Comparison of ENCODE assay signal across 8 cellular contexts in genomic region chr22:42169055-42169469, GRCh38. TPM values are rescaled to one million over a fixed set of nuclear protein-coding genes. Genes with fewer than 3 reads are reported as not detected.
A peak's percentile ranks its signal among the peaks of the same experiment; 100 is the strongest.
DNase-seq lines count a peak whose midpoint lies in the region; ATAC-seq and FAIRE-seq lines count a peak whose summit lies in the region.

No MANE protein-coding gene starts in this region.

- FAIRE-seq in HTR-8/SVneo (lab: Jason Lieb, UNC) = no peak

- no peak overlapping the region for H2BK120ac ChIP-seq in trophoblast cell (ENCODE audit: insufficient read depth, low read length, poor library complexity)

- H2AFZ ChIP-seq in trophoblast cell (ENCODE audit: insufficient read depth, low read length, poor library complexity) = no peak overlapping the region

- H3K23ac ChIP-seq in trophoblast cell (ENCODE audit: low read length) = no peak overlapping the region

- H3K9me3 ChIP-seq in trophoblast cell (ENCODE audit: insufficient read depth, low read depth, low read length) = no peaks in the 10 kb centered on the region

- no peak overlapping the region for H2AK5ac ChIP-seq in trophoblast cell (ENCODE audit: low read length)

- no peak overlapping the region for H2BK5ac ChIP-seq in trophoblast cell (ENCODE audit: low read depth, low read length, poor library complexity)

- ATAC-seq in HG02870 (IDR thresholded peaks at IDR 0.05; ENCODE audit: unreplicated experiment) = no peak

- no peak overlapping the region for H3K18ac ChIP-seq in trophoblast cell (ENCODE audit: low read length)

- H3K4me3 ChIP-seq in trophoblast cell (ENCODE audit: low read depth, low read length) = no peak overlapping the region

- DNase-seq in D341Med (ENCODE audit: low spot score) (peak; percentile 86), HTR-8/SVneo (ENCODE audit: insufficient read length, low spot score) (peak; percentile 84), SHP77 (lab: John Stamatoyannopoulos, UW) (peak; percentile 30 to 56), globus pallidus (ENCODE audit: low spot score) (peak; percentile 77), trophoblast cell (peak; percentile 54 to 83), ureter (ENCODE audit: low spot score) (peak; percentile 72)
- DNase-seq in activated gamma-delta T cell treated with anti-CD3 and anti-CD28 coated beads, Interleukin-2, amount 50 U/mL, for 16 hours (ENCODE audit: low read depth) = peak; percentile 59

- H4K12ac ChIP-seq in trophoblast cell (ENCODE audit: low read depth, low read length) = no peak overlapping the region

- no peak overlapping the region for H2BK12ac ChIP-seq in trophoblast cell (ENCODE audit: low read length)

- H3K27ac ChIP-seq in trophoblast cell (ENCODE audit: low read depth, low read length) = no peak overlapping the region

- no CpG with 5 or more reads among the region's 7 CpGs for WGBS in trophoblast cell (ENCODE audit: extremely low coverage, insufficient coverage, insufficient read length)

- no peaks in the 10 kb centered on the region for H3K79me2 ChIP-seq in trophoblast cell (ENCODE audit: control insufficient read depth, insufficient read depth, low read length, poor library complexity)

- no peak overlapping the region for H4K91ac ChIP-seq in trophoblast cell (ENCODE audit: low read depth, low read length)

- H3K79me1 ChIP-seq in trophoblast cell (ENCODE audit: low read length) = no peaks in the 10 kb centered on the region

- no peak overlapping the region for H3K4ac ChIP-seq in trophoblast cell (ENCODE audit: low read depth, low read length)

- H4K8ac ChIP-seq in trophoblast cell (ENCODE audit: low read depth, low read length) = no peak overlapping the region

- peaks cover 17 to 28% of the 10 kb centered on the region in 2 experiments for H3K36me3 ChIP-seq in trophoblast cell (ENCODE audit: control insufficient read depth in 1 of 2, insufficient read depth in 2 of 2, low read length in 2 of 2)

- H3K4me2 ChIP-seq in trophoblast cell (ENCODE audit: low read length) = no peak overlapping the region

- no peak overlapping the region for H3K9ac ChIP-seq in trophoblast cell (ENCODE audit: low read length)

- no peaks in the 10 kb centered on the region for H3K27me3 ChIP-seq in trophoblast cell (ENCODE audit: insufficient read depth, low read length)

- no peak overlapping the region for H3K14ac ChIP-seq in trophoblast cell (ENCODE audit: low read length)

- H3K4me1 ChIP-seq in trophoblast cell (ENCODE audit: control insufficient read depth in 1 of 2, insufficient read depth in 2 of 2, low read length in 2 of 2) = peaks cover 13% of the 10 kb centered on the region in 2 experiments

RNA-seq across cellular contexts. Expression of gene CYP2D6, which starts 38.5 kb away (rescaled TPM):
- polyA plus RNA-seq in trophoblast cell (2013) = 0.31 and 0.48 TPM in 2 replicates
- 2.0 TPM for total RNA-seq in ureter
